ENCODE assay signal across 19 cellular contexts in genomic region chr4:4839471-4839810, GRCh38. TPM values are rescaled to one million over a fixed set of nuclear protein-coding genes. Genes with fewer than 3 reads are reported as not detected.
DNase-seq lines count a peak whose midpoint lies in the region; ATAC-seq, FAIRE-seq and TF ChIP-seq lines count a peak whose summit lies in the region.
"Had no signal": no experiment of that assay in that cellular context is flagged by ENCODE, and none has a peak within 500 bp of the region (broad histone marks: within the 10 kb centered on the region; RNA-seq: fewer than 3 reads in every experiment).

No MANE protein-coding gene starts in this region.

- H3K4me1 Mint-ChIP-seq in stimulated activated naive CD8-positive, alpha-beta T cell treated with anti-CD3 and anti-CD28 coated beads, Interleukin-15, amount 100 ng/mL, for 72 hours = peaks cover 6% of the 10 kb centered on the region

- H3K27me3 ChIP-seq in HepG2 (ENCODE audit: control insufficient read depth in 1 of 2, insufficient read depth in 2 of 2, low read length in 2 of 2) (peaks cover 0 to 8% of the 10 kb centered on the region in 2 experiments; a peak in 1 of 5 replicates), right lobe of liver (no peaks in the 10 kb centered on the region), neural cell (ENCODE audit: insufficient read depth, low read depth, low read length) (no peaks in the 10 kb centered on the region)

- TF ChIP-seq RAD21 in HepG2 (CRISPR knock-in tag; IDR thresholded peaks at IDR 0.05) = no peak
- no peak for TF ChIP-seq RAD21 in neural cell (conservative IDR thresholded peaks at IDR 0.05)

- H2AFZ ChIP-seq in HepG2 (ENCODE audit: low read length) = no peak overlapping the region
- no peak overlapping the region for H2AFZ ChIP-seq in neural cell (ENCODE audit: low read depth, low read length)
- H2AFZ ChIP-seq: GM23338 had no signal

- H3K9me3 Mint-ChIP-seq in stimulated activated naive CD8-positive, alpha-beta T cell treated with anti-CD3 and anti-CD28 coated beads, Interleukin-15, amount 100 ng/mL, for 72 hours = peaks cover 5 to 12% of the 10 kb centered on the region in 2 donors
- H3K9me3 Mint-ChIP-seq: CD4-positive, alpha-beta T cell; HFFc6 had no signal

- H3K27ac ChIP-seq in HepG2 (ENCODE audit: extremely low read length, insufficient read depth, low read length) = no peak overlapping the region
- H3K27ac ChIP-seq in right lobe of liver = no peak overlapping the region
- peak overlapping the region; percentile 91 for H3K27ac ChIP-seq in cingulate gyrus (ENCODE audit: low read depth, low read length)
- H3K27ac ChIP-seq in neural cell (ENCODE audit: low read length) = peak overlapping the region; percentile 63

- ATAC-seq in HepG2 = 0 out of 3 replicates have a peak, but pooled peaks have one; percentile 10
- ATAC-seq in right lobe of liver = no peak
- ATAC-seq in stimulated activated naive CD8-positive, alpha-beta T cell treated with anti-CD3 and anti-CD28 coated beads, Interleukin-15, amount 100 ng/mL, for 72 hours = no peak
- ATAC-seq: GM12878 had no signal

- peak overlapping the region; percentile 59 for H3K4me2 ChIP-seq in HepG2 (ENCODE audit: low read depth, low read length)
- H3K4me2 ChIP-seq in neural cell (ENCODE audit: low read length) = no peak overlapping the region
- H3K4me2 ChIP-seq: GM23338 had no signal

- H4K20me1 ChIP-seq in HepG2 (ENCODE audit: insufficient read depth, low read length) (no peaks in the 10 kb centered on the region), neural cell (ENCODE audit: insufficient read depth) (no peaks in the 10 kb centered on the region)

- H3K79me2 ChIP-seq in HepG2 (ENCODE audit: insufficient read depth, low read length) = no peaks in the 10 kb centered on the region
- no peaks in the 10 kb centered on the region for H3K79me2 ChIP-seq in neural cell (replicated peaks; ENCODE audit: insufficient read depth, low read length)

- WGBS in HepG2 (ENCODE audit: low lambda C conversion rate) = 85% methylated on average over 2 of the region's 5 CpGs
- no CpG with 5 or more reads among the region's 5 CpGs for WGBS in right lobe of liver (ENCODE audit: insufficient coverage, low coverage, low lambda C conversion rate, missing lambda C conversion rate)

- H3K9ac ChIP-seq in HepG2 (ENCODE audit: insufficient read depth, low read depth, low read length) (no peak overlapping the region), neural cell (ENCODE audit: low read length) (peak overlapping the region; percentile 53)

- TF ChIP-seq EP300 in HepG2 (IDR thresholded peaks at IDR 0.05; ENCODE audit: low read depth in 2 of 2, low read length in 2 of 2) (no peak), HepG2 (CRISPR knock-in tag; IDR thresholded peaks at IDR 0.05; ENCODE audit: borderline replicate concordance) (no peak), neural cell (conservative IDR thresholded peaks at IDR 0.05; ENCODE audit: poor library complexity, severe bottlenecking) (no peak)

- no peak overlapping the region for H3K27ac Mint-ChIP-seq in stimulated activated naive CD8-positive, alpha-beta T cell treated with anti-CD3 and anti-CD28 coated beads, Interleukin-15, amount 100 ng/mL, for 72 hours
- H3K27ac Mint-ChIP-seq: CD4-positive, alpha-beta T cell; GM23338 had no signal

- H3K9me2 ChIP-seq in neural cell (ENCODE audit: insufficient read depth, low read length) = no peaks in the 10 kb centered on the region

- H3K36me3 ChIP-seq in HepG2 (replicated peaks in 1 of 2; ENCODE audit: control insufficient read depth in 1 of 2, insufficient read depth in 2 of 2, low read length in 2 of 2) (no peaks in the 10 kb centered on the region), right lobe of liver (no peaks in the 10 kb centered on the region), neural cell (ENCODE audit: insufficient read depth, low read length) (no peaks in the 10 kb centered on the region)
- H3K36me3 ChIP-seq: HAP-1 had no signal

- TF ChIP-seq POLR2A in HepG2 (IDR thresholded peaks at IDR 0.05; ENCODE audit: insufficient read depth in 1 of 2, low read depth in 2 of 2, low read length in 2 of 2) (no peak), right lobe of liver (IDR thresholded peaks at IDR 0.05) (no peak)

- CTCF ChIA-PET in HepG2 (lab: Yijun Ruan, JAX; ENCODE audit: low intra/inter-chr PET ratio, low total read pairs) = no interaction called here

- peaks cover 42% of the 10 kb centered on the region for H3K4me1 ChIP-seq in HepG2 (ENCODE audit: insufficient read depth, low read length)
- H3K4me1 ChIP-seq in right lobe of liver = no peaks in the 10 kb centered on the region

- intact Hi-C loops in HepG2 (cut with micrococcal nuclease; ENCODE audit: unreplicated experiment) = no loop called here
- intact Hi-C loops in right lobe of liver (cut with DNase I) = no loop called here

- no peak for DNase-seq in HepG2 (ENCODE audit: low spot score)
- no peak for DNase-seq in right lobe of liver
- no peak for DNase-seq in NCI-H146 (lab: John Stamatoyannopoulos, UW)
- no peak for DNase-seq in GM13976 (ENCODE audit: low spot score)
- DNase-seq in stimulated activated naive CD8-positive, alpha-beta T cell treated with anti-CD3 and anti-CD28 coated beads, Interleukin-15, amount 100 ng/mL, for 72 hours = no peak
- DNase-seq: 8988T; AML-193; C1 segment of cervical spinal cord; Calu3; CD4-positive, alpha-beta T cell; DMS 273 treated with DMSO at 0.1 percent for 48 hours; HFFc6; IMR-90; KG1 had no signal

- no peak overlapping the region for H3K4me3 Mint-ChIP-seq in stimulated activated naive CD8-positive, alpha-beta T cell treated with anti-CD3 and anti-CD28 coated beads, Interleukin-15, amount 100 ng/mL, for 72 hours
- H3K4me3 Mint-ChIP-seq: CD4-positive, alpha-beta T cell; GM23338; HFFc6 had no signal

- H3F3A ChIP-seq in neural cell (ENCODE audit: insufficient read depth, low read length, poor library complexity, severe bottlenecking) = peaks cover 3% of the 10 kb centered on the region

- H3K27me3 Mint-ChIP-seq in stimulated activated naive CD8-positive, alpha-beta T cell treated with anti-CD3 and anti-CD28 coated beads, Interleukin-15, amount 100 ng/mL, for 72 hours = peaks cover 58% of the 10 kb centered on the region

- POLR2A ChIA-PET in HepG2 (lab: Yijun Ruan, JAX) = interaction anchor here (0.8 kb wide), 1 partner anchor 21 kb away, joined by 3 read pairs; no protein-coding TSS in a partner anchor

- in situ Hi-C loops in HepG2 (cut with HindIII; ENCODE audit: extremely low pct_ligation_motif_present, low pct_unique_long_range_greater_than_20kb) = no loop called here
- in situ Hi-C loops in GM13976 (cut with MboI; ENCODE audit: low sequenced_read_pairs, unreplicated experiment) = no loop called here

- BruUV-seq in HepG2 (replicated peaks; lab: Mats Ljungman, UMichigan) = no TSS peak

- TF ChIP-seq CTCF in HepG2 (CRISPR knock-in tag; IDR thresholded peaks at IDR 0.05) = no peak
- TF ChIP-seq CTCF in right lobe of liver (IDR thresholded peaks at IDR 0.05) = no peak
- TF ChIP-seq CTCF in neural cell (IDR thresholded peaks at IDR 0.05; ENCODE audit: poor library complexity, severe bottlenecking) = no peak
- no peak for TF ChIP-seq CTCF in GM13976 (IDR thresholded peaks at IDR 0.05; ENCODE audit: borderline replicate concordance, control extremely low read depth, extremely low read depth, insufficient read depth, missing control alignments)

- no peak for FAIRE-seq in HepG2 (lab: Jason Lieb, UNC)
- FAIRE-seq: GM12878 had no signal

- H3K4me3 ChIP-seq in HepG2 (replicated peaks in 1 of 3; ENCODE audit: insufficient read depth in 1 of 3, low read depth in 2 of 3, low read length in 3 of 3) (no peak overlapping the region), right lobe of liver (no peak overlapping the region), neural cell (ENCODE audit: low read length) (no peak overlapping the region)
- H3K4me3 ChIP-seq: GM12878, GM23338, HAP-1 had no signal

- 0 out of 2 replicates have a peak, but pooled peaks cover 4% of the 10 kb centered on the region for H3K9me3 ChIP-seq in HepG2 (ENCODE audit: low read length)
- H3K9me3 ChIP-seq in right lobe of liver = no peaks in the 10 kb centered on the region
- no peaks in the 10 kb centered on the region for H3K9me3 ChIP-seq in neural cell (ENCODE audit: low read length)
- H3K9me3 ChIP-seq: HAP-1 had no signal

TF ChIP-seq in HepG2, 621 proteins besides CTCF, POLR2A, EP300 and RAD21:
- TF ChIP-seq PHB2 (IDR thresholded peaks at IDR 0.05; ENCODE audit: partially characterized antibody) = no peak
- TF ChIP-seq ZNF768 (CRISPR knock-in tag; IDR thresholded peaks at IDR 0.05) = peak; percentile 97
TF ChIP-seq in HepG2: peak in this region for 1.

TF ChIP-seq in neural cell, 6 proteins besides CTCF, POLR2A, EP300 and RAD21 (continues in another document):
- TF ChIP-seq TAF1 (IDR thresholded peaks at IDR 0.05; ENCODE audit: low read depth) (no peak), POLR2AphosphoS5 (IDR thresholded peaks at IDR 0.05) (no peak), SMC3 (conservative IDR thresholded peaks at IDR 0.05; ENCODE audit: poor library complexity) (no peak), MXI1 (conservative IDR thresholded peaks at IDR 0.05; ENCODE audit: poor library complexity, severe bottlenecking) (no peak)

RNA-seq across cellular contexts. Expression of gene MSX1, which starts 20.0 kb away (rescaled TPM):
- total RNA-seq in HepG2 (2016; rRNA removed; fragmentation: Illumina TruSeq; extraction: Trizol) (13.8 and 14.9 TPM in 2 replicates), right lobe of liver (under 1 TPM; 0.15 to 0.62 (median 0.31) TPM)
- total RNA-seq in HepG2 (2016; cell fraction: cytosol; rRNA removed; fragmentation: Illumina TruSeq; extraction: Trizol; ENCODE audit: low read depth) = 6.3 and 10.9 TPM in 2 replicates
- 14.0 and 15.0 TPM in 2 replicates for total RNA-seq in HepG2 (2016; cell fraction: insoluble cytoplasmic fraction; rRNA removed; fragmentation: Illumina TruSeq; extraction: Trizol)
- 19.1 and 23.9 TPM in 2 replicates for total RNA-seq in HepG2 (2016; cell fraction: membrane; rRNA removed; fragmentation: Illumina TruSeq; extraction: Trizol)
- 5.4 and 9.8 TPM in 2 replicates for total RNA-seq in HepG2 (2016; cell fraction: nucleus; rRNA removed; fragmentation: Illumina TruSeq; extraction: Trizol)
- polyA plus RNA-seq in HepG2 (2011; rRNA removed) (12.1 and 15.2 TPM in 2 replicates), neural cell (1.7 and 2.8 TPM in 2 replicates)
- polyA plus RNA-seq in HepG2 (2011; cell fraction: cytosol; rRNA removed) = 8.4 and 14.6 TPM in 2 replicates
- 17.5 and 22.0 TPM in 2 replicates for polyA plus RNA-seq in HepG2 (2011; cell fraction: nucleus; rRNA removed)
- 8.0 and 8.9 TPM in 2 replicates for polyA plus RNA-seq in HepG2 (2012)
- 8.3 and 12.3 TPM in 2 replicates for polyA plus RNA-seq in HepG2 (2016; cell fraction: cytosol; fragmentation: Illumina TruSeq; extraction: Trizol; ENCODE audit: low read depth)
- 16.8 and 17.9 TPM in 2 replicates for polyA plus RNA-seq in HepG2 (2016; cell fraction: insoluble cytoplasmic fraction; fragmentation: Illumina TruSeq; extraction: Trizol; ENCODE audit: low read depth)
- polyA plus RNA-seq in HepG2 (2016; cell fraction: membrane; fragmentation: Illumina TruSeq; extraction: Trizol; ENCODE audit: low read depth) = 19.5 and 22.1 TPM in 2 replicates
- 13.8 and 15.1 TPM in 2 replicates for polyA plus RNA-seq in HepG2 (2016; cell fraction: nucleus; fragmentation: Illumina TruSeq; extraction: Trizol; ENCODE audit: insufficient read depth, low read depth)
- 0.58 and 6.7 TPM in 2 replicates for polyA minus RNA-seq in HepG2 (2011; rRNA and poly(A)+ RNA removed; ENCODE audit: low replicate concordance)
- polyA minus RNA-seq in HepG2 (2011; cell fraction: cytosol; rRNA and poly(A)+ RNA removed) = 3.3 and 5.9 TPM in 2 replicates
- 3.1 and 4.0 TPM in 2 replicates for polyA minus RNA-seq in HepG2 (2011; cell fraction: nucleus; rRNA and poly(A)+ RNA removed)
- 0.35 TPM in 1 of 2 replicates, not detected in the other for polyA minus RNA-seq in neural cell
- total RNA-seq: CD4-positive, alpha-beta T cell; GM23338 had no signal

Comparison
In these comparisons a context has a peak if more than half of its experiments do, and no peak if none do; other contexts are left out.
1. H3K27ac ChIP-seq: peak in cingulate gyrus (single experiment) and neural cell (single experiment); none in HepG2 (single experiment) and right lobe of liver (0 of 3).